Comparison of ENCODE assay signal across 16 cellular contexts in genomic region chr3:179158336-179159039, GRCh38. TPM values are rescaled to one million over a fixed set of nuclear protein-coding genes. Genes with fewer than 3 reads are reported as not detected.
A peak's percentile ranks its signal among the peaks of the same experiment; 100 is the strongest.
DNase-seq lines count a peak whose midpoint lies in the region; ATAC-seq and TF ChIP-seq lines count a peak whose summit lies in the region.
"Had no signal": no experiment of that assay in that cellular context is flagged by ENCODE, and none has a peak within 500 bp of the region (broad histone marks: within the 10 kb centered on the region; RNA-seq: fewer than 3 reads in every experiment).

No MANE protein-coding gene starts in this region.

- H2BK120ac ChIP-seq in neuronal stem cell (ENCODE audit: low read depth, low read length): no peak overlapping the region

- no peaks in the 10 kb centered on the region for H3K27me3 Mint-ChIP-seq in activated T-helper 17 cell treated with anti-CD3 and anti-CD28 coated beads, Interleukin-2, amount 50 U/mL, for 72 hours
- no peaks in the 10 kb centered on the region for H3K27me3 Mint-ChIP-seq in mesothelial cell of epicardium (ENCODE audit: low read depth)

- peaks cover 2% of the 10 kb centered on the region for H3K79me1 ChIP-seq in neuronal stem cell (ENCODE audit: low read depth, low read length)

- no peaks in the 10 kb centered on the region for H3K9me3 Mint-ChIP-seq in activated T-helper 17 cell treated with anti-CD3 and anti-CD28 coated beads, Interleukin-2, amount 50 U/mL, for 72 hours
- no peaks in the 10 kb centered on the region for H3K9me3 Mint-ChIP-seq in mesothelial cell of epicardium

- H3K4me2 ChIP-seq in neuronal stem cell (ENCODE audit: insufficient read depth, low read length, poor library complexity, severe bottlenecking): no peak overlapping the region

- ATAC-seq in GM18861 (IDR thresholded peaks at IDR 0.05; ENCODE audit: unreplicated experiment) (peak; percentile 74), GM19467 (IDR thresholded peaks at IDR 0.05; ENCODE audit: unreplicated experiment) (peak; percentile 75), HG03025 (IDR thresholded peaks at IDR 0.05; ENCODE audit: low FRiP score, unreplicated experiment) (peak; percentile 74), left ventricle myocardium superior (no peak)
- ATAC-seq in activated T-helper 17 cell treated with anti-CD3 and anti-CD28 coated beads, Interleukin-2, amount 50 U/mL, for 72 hours (replicated peaks): peak; percentile 81

- H3K36me3 ChIP-seq in neuronal stem cell (replicated peaks in 1 of 2; ENCODE audit: control insufficient read depth in 2 of 2, insufficient read depth in 2 of 2, low read length in 2 of 2): no peaks in the 10 kb centered on the region
- H3K36me3 ChIP-seq: colonic mucosa, esophagus squamous epithelium, neutrophil, SJSA1, suprapubic skin had no signal

- DNase-seq in mesothelial cell of epicardium (ENCODE audit: low spot score in 2 of 2, unreplicated experiment in 2 of 2) (no peak), neuronal stem cell (ENCODE audit: low spot score) (no peak), left ventricle myocardium superior (no peak)
- DNase-seq: activated CD8-positive, alpha-beta memory T cell treated with anti-CD3 and anti-CD28 coated beads, Interleukin-2, amount 50 U/mL, for 4 hours; amniotic stem cell; colonic mucosa; esophagus squamous epithelium; Kasumi-1; NCI-H2029 had no signal

- H3K14ac ChIP-seq in neuronal stem cell (ENCODE audit: low read length): no peak overlapping the region

- no peak overlapping the region for H3K27ac ChIP-seq in neuronal stem cell (replicated peaks; ENCODE audit: low read length)
- H3K27ac ChIP-seq: colonic mucosa, esophagus squamous epithelium, neutrophil, SJSA1, suprapubic skin had no signal

- no peak overlapping the region for H2BK15ac ChIP-seq in neuronal stem cell (ENCODE audit: low read length)

- no CpG with 5 or more reads among the region's 6 CpGs for WGBS in neuronal stem cell (ENCODE audit: extremely low coverage in 2 of 2, insufficient read length in 2 of 2, insufficient replicate concordance in 1 of 2), 2 donors

- no peak overlapping the region for H2AFZ ChIP-seq in neuronal stem cell (ENCODE audit: low read length)

- no peak overlapping the region for H2BK12ac ChIP-seq in neuronal stem cell (ENCODE audit: low read length)

- no peak overlapping the region for H3K27ac Mint-ChIP-seq in activated T-helper 17 cell treated with anti-CD3 and anti-CD28 coated beads, Interleukin-2, amount 50 U/mL, for 72 hours
- no peak overlapping the region for H3K27ac Mint-ChIP-seq in mesothelial cell of epicardium

- H3K27me3 ChIP-seq in neuronal stem cell (ENCODE audit: control insufficient read depth in 3 of 3, insufficient read depth in 3 of 3, low read depth in 1 of 3, low read length in 3 of 3): no peaks in the 10 kb centered on the region
- H3K27me3 ChIP-seq: colonic mucosa, esophagus squamous epithelium, neutrophil, SJSA1, suprapubic skin had no signal

- H3K36me3 Mint-ChIP-seq in activated T-helper 17 cell treated with anti-CD3 and anti-CD28 coated beads, Interleukin-2, amount 50 U/mL, for 72 hours (ENCODE audit: low read depth): no peaks in the 10 kb centered on the region
- no peaks in the 10 kb centered on the region for H3K36me3 Mint-ChIP-seq in mesothelial cell of epicardium

- no peak overlapping the region for H3K18ac ChIP-seq in neuronal stem cell (ENCODE audit: low read length)

- no peak overlapping the region for H2AK5ac ChIP-seq in neuronal stem cell (ENCODE audit: low read depth, low read length)

- H3K4ac ChIP-seq in neuronal stem cell (ENCODE audit: low read length): no peak overlapping the region

- peaks cover 22% of the 10 kb centered on the region for H3K4me1 Mint-ChIP-seq in activated T-helper 17 cell treated with anti-CD3 and anti-CD28 coated beads, Interleukin-2, amount 50 U/mL, for 72 hours
- H3K4me1 Mint-ChIP-seq in mesothelial cell of epicardium: peaks cover 29% of the 10 kb centered on the region

- no peak overlapping the region for H3K4me3 Mint-ChIP-seq in activated T-helper 17 cell treated with anti-CD3 and anti-CD28 coated beads, Interleukin-2, amount 50 U/mL, for 72 hours
- no peak overlapping the region for H3K4me3 Mint-ChIP-seq in mesothelial cell of epicardium

- intact Hi-C loops in left ventricle myocardium superior (cut with micrococcal nuclease): no loop called here

- no peak overlapping the region for H3K23ac ChIP-seq in neuronal stem cell (ENCODE audit: low read depth, low read length, poor library complexity)

- no peak for TF ChIP-seq CTCF in mesothelial cell of epicardium (IDR thresholded peaks at IDR 0.05; ENCODE audit: unreplicated experiment)

- H4K91ac ChIP-seq in neuronal stem cell (ENCODE audit: low read depth, low read length, poor library complexity): no peak overlapping the region

- no peak overlapping the region for H2BK5ac ChIP-seq in neuronal stem cell (ENCODE audit: low read length)

- H4K8ac ChIP-seq in neuronal stem cell (ENCODE audit: low read depth, low read length): no peak overlapping the region

- H3K9me3 ChIP-seq in neuronal stem cell (replicated peaks in 1 of 2; ENCODE audit: control insufficient read depth in 2 of 2, insufficient read depth in 1 of 2, low read depth in 1 of 2, low read length in 2 of 2): peaks cover 0 to 3% of the 10 kb centered on the region in 2 donors
- H3K9me3 ChIP-seq: colonic mucosa, esophagus squamous epithelium, neutrophil, SJSA1, suprapubic skin had no signal

- peaks cover 0 to 3% of the 10 kb centered on the region in 2 donors for H3K4me1 ChIP-seq in neuronal stem cell (ENCODE audit: control insufficient read depth in 2 of 2, insufficient read depth in 1 of 2, low read depth in 1 of 2, low read length in 2 of 2)
- H3K4me1 ChIP-seq: colonic mucosa had no signal

- H3K9ac ChIP-seq in neuronal stem cell (ENCODE audit: low read depth, low read length, poor library complexity): no peak overlapping the region

- H3K4me3 ChIP-seq in neuronal stem cell (ENCODE audit: low read length in 2 of 2): no peak overlapping the region
- H3K4me3 ChIP-seq: colonic mucosa, esophagus squamous epithelium, SJSA1, suprapubic skin had no signal

RNA-seq across cellular contexts. Expression of gene PIK3CA, which starts 10.3 kb away (rescaled TPM):
- 10 to 100 TPM; 11.9 to 17.8 TPM for total RNA-seq in activated T-helper 17 cell treated with anti-CD3 and anti-CD28 coated beads, Interleukin-2, amount 50 U/mL, for 72 hours
- 20.4 to 23.0 TPM (median 22.4 TPM) in 3 replicates for total RNA-seq in mesothelial cell of epicardium
- polyA plus RNA-seq in neuronal stem cell (2013, experiment 1 of 2): 7.3 TPM
- polyA plus RNA-seq in neuronal stem cell (2013, experiment 2 of 2): 7.6 TPM
- 20.9 TPM for total RNA-seq in left ventricle myocardium superior
